In genomic region chr1:87150143-87150542, GRCh38 we compare ENCODE assay signal across 15 cellular contexts.
DNase-seq lines count a peak whose midpoint lies in the region; FAIRE-seq and TF ChIP-seq lines count a peak whose summit lies in the region.
"Had no signal": no experiment of that assay in that cellular context is flagged by ENCODE, and none has a peak within 500 bp of the region (broad histone marks: within the 10 kb centered on the region; RNA-seq: fewer than 3 reads in every experiment).

No MANE protein-coding gene starts in this region.

- H3K9me3 ChIP-seq in adipocyte (ENCODE audit: control insufficient read depth, low read length) (no peaks in the 10 kb centered on the region), muscle layer of duodenum (ENCODE audit: control insufficient read depth in 1 of 2, low read length in 2 of 2) (no peaks in the 10 kb centered on the region), ascending aorta (no peaks in the 10 kb centered on the region)

- peaks cover 42% of the 10 kb centered on the region for H3K4me1 ChIP-seq in adipocyte (ENCODE audit: control insufficient read depth, insufficient read depth, low read length)
- H3K4me1 ChIP-seq in muscle layer of duodenum (ENCODE audit: control insufficient read depth in 1 of 2, insufficient read depth in 2 of 2, low read length in 2 of 2), result peaks cover 12 to 38% of the 10 kb centered on the region in 2 donors
- peaks cover 0 to 9% of the 10 kb centered on the region in 2 donors for H3K4me1 ChIP-seq in ascending aorta

- H3K4me3 ChIP-seq in adipocyte (ENCODE audit: low read length), result no peak overlapping the region
- no peak overlapping the region for H3K4me3 ChIP-seq in muscle layer of duodenum (ENCODE audit: low read depth in 1 of 2, low read length in 2 of 2)
- no peak overlapping the region for H3K4me3 ChIP-seq in ascending aorta

- H3K36me3 ChIP-seq in adipocyte (ENCODE audit: control insufficient read depth, insufficient read depth, low read length, severe bottlenecking) (no peaks in the 10 kb centered on the region), muscle layer of duodenum (ENCODE audit: control insufficient read depth in 1 of 2, insufficient read depth in 2 of 2, low read length in 2 of 2) (no peaks in the 10 kb centered on the region), ascending aorta (no peaks in the 10 kb centered on the region)

- TF ChIP-seq CTCF in ascending aorta (IDR thresholded peaks at IDR 0.05), result no peak
- no peak for TF ChIP-seq CTCF in D721Med (IDR thresholded peaks at IDR 0.05; ENCODE audit: insufficient read depth, missing control alignments)

- H3K27me3 ChIP-seq in adipocyte (replicated peaks; ENCODE audit: control insufficient read depth, insufficient read depth, low read length), result no peaks in the 10 kb centered on the region
- no peaks in the 10 kb centered on the region for H3K27me3 ChIP-seq in muscle layer of duodenum (ENCODE audit: low read depth, low read length)
- H3K27me3 ChIP-seq in ascending aorta, result no peaks in the 10 kb centered on the region

- no peak for FAIRE-seq in D721Med (lab: Jason Lieb, UNC)
- FAIRE-seq: A204.1, RCC 7860 had no signal

- DNase-seq in CD1c-positive myeloid dendritic cell (ENCODE audit: extremely low spot score) (peak; percentile 17), NCI-H82 (lab: John Stamatoyannopoulos, UW) (peak; percentile 64), adipocyte (ENCODE audit: low read depth) (peak; percentile 21), SW480 (ENCODE audit: low spot score) (no peak), ascending aorta (ENCODE audit: low spot score in 2 of 2) (no peak), D721Med (ENCODE audit: insufficient read length, low spot score) (no peak), caudate nucleus (lab: John Stamatoyannopoulos, UW) (no peak)
- DNase-seq: MM.1S, NCI-H1092 treated with DMSO at 0.1 percent for 48 hours, NCI-H2107, SIG-M5 had no signal

- H3K27ac ChIP-seq in muscle layer of duodenum (ENCODE audit: low read length) (peak overlapping the region; percentile 2), ascending aorta (no peak overlapping the region), caudate nucleus (ENCODE audit: low read depth, low read length) (no peak overlapping the region)
- H3K27ac ChIP-seq: C4-2B had no signal

- intact Hi-C loops in ascending aorta (cut with DNase I), result no loop called here

- H3K9ac ChIP-seq in adipocyte (ENCODE audit: low read length), result peak overlapping the region; percentile 55

Comparison
In these comparisons a context has a peak if more than half of its experiments do, and no peak if none do; other contexts are left out.
1. DNase-seq: peak in CD1c-positive myeloid dendritic cell (single experiment), NCI-H82 (single experiment) and adipocyte (single experiment); none in SW480 (single experiment), ascending aorta (0 of 2), D721Med (single experiment) and caudate nucleus (0 of 61).